1 cellular context compared by ENCODE assay signal in the genomic region with DNA sequence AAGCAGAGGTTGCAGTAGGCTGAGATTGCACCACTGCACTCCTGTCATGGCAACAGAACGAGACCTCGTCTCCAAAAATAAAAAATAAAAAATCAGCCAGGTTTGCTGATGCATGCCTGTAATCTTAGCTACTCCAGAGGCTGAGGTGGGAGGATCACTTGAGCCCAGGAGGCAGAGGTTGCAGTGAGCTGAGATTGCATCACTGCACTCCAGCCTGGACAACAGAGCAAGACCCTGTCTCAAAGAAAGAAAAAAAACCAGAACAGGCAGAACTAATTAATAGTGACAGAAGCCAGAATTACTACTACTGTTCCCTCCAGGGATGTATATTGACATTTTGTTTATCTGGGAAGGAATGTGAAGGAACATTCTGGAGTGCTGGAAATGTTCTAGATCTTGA. TPM values are rescaled to one million over a fixed set of nuclear protein-coding genes. Genes with fewer than 3 reads are reported as not detected.
"Had no signal": no experiment of that assay in that cellular context is flagged by ENCODE, and none has a peak within 500 bp of the region (broad histone marks: within the 10 kb centered on the region; RNA-seq: fewer than 3 reads in every experiment).

No MANE protein-coding gene starts in this region.

RNA-seq across cellular contexts. Expression of gene SCUBE2, which starts 7.1 kb away (rescaled TPM):
- total RNA-seq: G401 had no signal
